Comparison of ENCODE assay signal across 14 cellular contexts in the genomic region with DNA sequence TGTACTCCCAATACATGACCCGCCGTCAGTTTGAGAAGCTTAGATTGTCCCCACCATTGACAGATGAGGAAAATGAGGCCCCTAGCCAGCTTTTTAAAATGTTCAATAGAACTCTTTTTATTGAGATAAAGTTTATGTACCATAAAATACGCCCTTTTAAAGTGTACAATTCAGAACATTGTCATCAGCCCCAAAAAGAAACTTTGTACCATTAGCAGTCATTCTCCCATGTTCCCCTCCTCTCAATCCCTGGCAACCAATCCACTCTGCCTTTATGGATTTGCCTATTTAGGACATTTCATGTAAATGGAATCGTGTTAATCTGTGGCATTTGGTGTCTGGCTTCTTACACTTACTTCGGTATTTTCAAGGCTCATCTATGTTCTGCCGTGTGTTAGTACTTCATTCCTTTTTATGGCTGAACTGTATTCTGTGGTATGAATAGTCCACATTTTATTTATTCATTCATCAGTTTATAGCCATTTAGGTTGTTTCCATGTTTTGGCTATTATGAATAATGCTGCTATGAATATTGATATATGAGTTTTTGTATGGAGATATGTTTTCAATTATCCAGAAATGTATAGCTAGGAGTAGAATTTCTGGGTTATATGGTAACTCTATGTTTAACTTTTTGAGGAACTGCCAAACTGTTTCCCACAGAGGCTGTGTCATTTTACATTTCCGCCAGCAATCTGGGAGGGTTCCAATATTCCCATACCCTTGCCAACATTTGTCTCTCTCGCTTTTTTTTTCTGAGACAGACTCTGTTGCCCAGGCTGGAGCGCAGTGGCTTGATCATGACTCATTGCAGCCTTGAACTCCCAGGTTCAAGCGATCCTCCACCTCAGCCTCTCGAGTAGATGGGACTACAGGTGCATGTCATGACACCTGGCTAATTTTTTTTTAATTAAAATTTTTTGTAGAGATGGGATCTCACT. TPM values are rescaled to one million over a fixed set of nuclear protein-coding genes. Genes with fewer than 3 reads are reported as not detected.
DNase-seq lines count a peak whose midpoint lies in the region; ATAC-seq and TF ChIP-seq lines count a peak whose summit lies in the region.
"Had no signal": no experiment of that assay in that cellular context is flagged by ENCODE, and none has a peak within 500 bp of the region (broad histone marks: within the 10 kb centered on the region; RNA-seq: fewer than 3 reads in every experiment).

No MANE protein-coding gene starts in this region.

- no peaks in the 10 kb centered on the region for H3K79me1 ChIP-seq in trophoblast cell (ENCODE audit: low read length)

- no TSS peak for BruUV-seq in OCI-LY7 (replicated peaks; lab: Mats Ljungman, UMichigan)

- CTCF ChIA-PET in OCI-LY7 (lab: Charles Lee; ENCODE audit: unreplicated experiment) = no interaction called here

- no peak overlapping the region for H4K8ac ChIP-seq in trophoblast cell (ENCODE audit: low read depth, low read length)

- H4K91ac ChIP-seq in trophoblast cell (ENCODE audit: low read depth, low read length) = no peak overlapping the region

- no peaks in the 10 kb centered on the region for H3K9me2 ChIP-seq in OCI-LY7 (ENCODE audit: insufficient read depth, low read length)

- no peak overlapping the region for H3K14ac ChIP-seq in trophoblast cell (ENCODE audit: low read length)

- no peak overlapping the region for H3K9ac ChIP-seq in trophoblast cell (ENCODE audit: low read length)

- intact Hi-C loops in OCI-LY7 (cut with micrococcal nuclease; ENCODE audit: unreplicated experiment) = loop anchor here (5.0 to 10.0 kb wide), 2 partner anchors 121 to 443 kb away; no protein-coding TSS in a partner anchor

- TF ChIP-seq CTCF in fibroblast of the aortic adventitia (IDR thresholded peaks at IDR 0.05; ENCODE audit: insufficient read depth, low read length) = no peak
- no peak for TF ChIP-seq CTCF in thoracic aorta (IDR thresholded peaks at IDR 0.05)
- TF ChIP-seq CTCF in OCI-LY7 (conservative IDR thresholded peaks at IDR 0.05; ENCODE audit: low read length) = no peak

- POLR2A ChIA-PET in OCI-LY7 (lab: Charles Lee) = interaction anchor here (1.4 kb wide), 1 partner anchor 13 kb away, joined by 3 read pairs; no protein-coding TSS in a partner anchor

- ATAC-seq in thoracic aorta (ENCODE audit: insufficient number of reproducible peaks, low FRiP score, low read depth) = peak; percentile 68

- H3K4me3 ChIP-seq in fibroblast of the aortic adventitia (ENCODE audit: low read depth, low read length) (no peak overlapping the region), thoracic aorta (no peak overlapping the region), trophoblast cell (ENCODE audit: low read depth, low read length) (no peak overlapping the region), OCI-LY7 (ENCODE audit: low read depth, low read length, poor library complexity, severe bottlenecking) (no peak overlapping the region)

- WGBS in trophoblast cell (ENCODE audit: extremely low coverage, insufficient coverage, insufficient read length) = no CpG with 5 or more reads among the region's 11 CpGs

- no peak overlapping the region for H3K4ac ChIP-seq in trophoblast cell (ENCODE audit: low read depth, low read length)

- H3K36me3 ChIP-seq in thoracic aorta (no peaks in the 10 kb centered on the region), trophoblast cell (ENCODE audit: control insufficient read depth in 1 of 2, insufficient read depth in 2 of 2, low read length in 2 of 2) (no peaks in the 10 kb centered on the region), OCI-LY7 (ENCODE audit: insufficient read depth, low read length) (no peaks in the 10 kb centered on the region)

- no peaks in the 10 kb centered on the region for H4K20me1 ChIP-seq in OCI-LY7 (ENCODE audit: insufficient read depth, low read length)

- H2AK5ac ChIP-seq in trophoblast cell (ENCODE audit: low read length) = no peak overlapping the region

- no peak overlapping the region for H4K12ac ChIP-seq in trophoblast cell (ENCODE audit: low read depth, low read length)

- no peak overlapping the region for H3K4me2 ChIP-seq in trophoblast cell (ENCODE audit: low read length)
- H3K4me2 ChIP-seq in OCI-LY7 (ENCODE audit: low read length) = no peak overlapping the region

- no peak overlapping the region for H3K23ac ChIP-seq in trophoblast cell (ENCODE audit: low read length)

- no peak overlapping the region for H2BK12ac ChIP-seq in trophoblast cell (ENCODE audit: low read length)

- H3K27me3 ChIP-seq in thoracic aorta (replicated peaks; ENCODE audit: insufficient read depth) (no peaks in the 10 kb centered on the region), trophoblast cell (ENCODE audit: insufficient read depth, low read length) (no peaks in the 10 kb centered on the region)

- H3K9me3 ChIP-seq in thoracic aorta (no peaks in the 10 kb centered on the region), trophoblast cell (ENCODE audit: insufficient read depth, low read depth, low read length) (no peaks in the 10 kb centered on the region), OCI-LY7 (ENCODE audit: low read length) (no peaks in the 10 kb centered on the region)

- H3K79me2 ChIP-seq in trophoblast cell (ENCODE audit: control insufficient read depth, insufficient read depth, low read length, poor library complexity) (no peaks in the 10 kb centered on the region), OCI-LY7 (ENCODE audit: insufficient read depth, low read depth, low read length) (no peaks in the 10 kb centered on the region)

- DNase-seq in NCI-H2196 (lab: John Stamatoyannopoulos, UW; ENCODE audit: unreplicated experiment) (peak; percentile 3), NCI-H2196 treated with DMSO at 0.1 percent for 48 hours (lab: John Stamatoyannopoulos, UW; ENCODE audit: unreplicated experiment) (no peak), amniotic stem cell (lab: John Stamatoyannopoulos, UW) (peak; percentile 8), fibroblast of the aortic adventitia (ENCODE audit: low read depth) (peak; percentile 88), thoracic aorta (ENCODE audit: low spot score) (no peak), DMS53 treated with DMSO at 0.1 percent for 48 hours (lab: John Stamatoyannopoulos, UW; ENCODE audit: unreplicated experiment) (no peak), trophoblast cell (no peak), OCI-LY7 (ENCODE audit: low spot score) (no peak)
- DNase-seq: activated CD4-positive, alpha-beta T cell treated with anti-CD3 and anti-CD28 coated beads, Interleukin-2, amount 10 ng/mL, durations not matched to agents 24 days and 14 days; activated gamma-delta T cell; H9; Karpas-422; naive B cell; NCI-H510A treated with DMSO at 0.1 percent for 48 hours had no signal

- H2BK120ac ChIP-seq in trophoblast cell (ENCODE audit: insufficient read depth, low read length, poor library complexity) = no peak overlapping the region

- no peak overlapping the region for H2AFZ ChIP-seq in trophoblast cell (ENCODE audit: insufficient read depth, low read length, poor library complexity)
- H2AFZ ChIP-seq in OCI-LY7 (ENCODE audit: low read length) = no peak overlapping the region

- no peak overlapping the region for H2BK5ac ChIP-seq in trophoblast cell (ENCODE audit: low read depth, low read length, poor library complexity)

- no peak overlapping the region for H3K18ac ChIP-seq in trophoblast cell (ENCODE audit: low read length)

- peak overlapping the region in 1 of 2 donors; percentile 62 for H3K27ac ChIP-seq in thoracic aorta
- H3K27ac ChIP-seq in trophoblast cell (ENCODE audit: low read depth, low read length) = no peak overlapping the region
- H3K27ac ChIP-seq in OCI-LY7 (ENCODE audit: low read depth, low read length, poor library complexity, severe bottlenecking) = no peak overlapping the region

- H3K4me1 ChIP-seq in thoracic aorta (ENCODE audit: control insufficient read depth in 1 of 2, low read depth in 2 of 2) (peaks cover 5 to 11% of the 10 kb centered on the region in 2 donors), trophoblast cell (ENCODE audit: control insufficient read depth in 1 of 2, insufficient read depth in 2 of 2, low read length in 2 of 2) (peaks cover 0 to 1% of the 10 kb centered on the region in 2 experiments), OCI-LY7 (ENCODE audit: insufficient read depth, low read length, poor library complexity, severe bottlenecking) (peaks cover 7% of the 10 kb centered on the region)

RNA-seq across cellular contexts. Expression of gene PTPN23, which starts 15.3 kb away (rescaled TPM):
- total RNA-seq in fibroblast of the aortic adventitia (ENCODE audit: low replicate concordance) (11.4 and 14.3 TPM in 2 replicates), thoracic aorta (10 to 100 TPM; 32.2 to 50.4 TPM), OCI-LY7 (2022) (40.0 and 41.1 TPM in 2 replicates)
- polyA plus RNA-seq in trophoblast cell (2013) = 26.0 and 26.5 TPM in 2 replicates
- total RNA-seq in OCI-LY7 (2014; rRNA removed; shearing (Covaris generic)) = 13.6 and 15.5 TPM in 2 replicates

Comparison
In these comparisons a context has a peak if more than half of its experiments do, and no peak if none do; other contexts are left out.
1. DNase-seq: peak in NCI-H2196 (single experiment), amniotic stem cell (single experiment) and fibroblast of the aortic adventitia (single experiment); none in NCI-H2196 treated with DMSO at 0.1 percent for 48 hours (single experiment), thoracic aorta (single experiment), DMS53 treated with DMSO at 0.1 percent for 48 hours (single experiment), trophoblast cell (0 of 2) and OCI-LY7 (single experiment).